In genomic region chr17:81967533-81968395, GRCh38 we compare ENCODE assay signal across 8 cellular contexts. TPM values are rescaled to one million over a fixed set of nuclear protein-coding genes. Genes with fewer than 3 reads are reported as not detected.
DNase-seq lines count a peak whose midpoint lies in the region; ATAC-seq lines count a peak whose summit lies in the region.
"Had no signal": no experiment of that assay in that cellular context is flagged by ENCODE, and none has a peak within 500 bp of the region (broad histone marks: within the 10 kb centered on the region; RNA-seq: fewer than 3 reads in every experiment).

No MANE protein-coding gene starts in this region.

- H3K4me3 Mint-ChIP-seq in central memory CD8-positive, alpha-beta T cell = peak overlapping the region; percentile 55

- H3K9me3 Mint-ChIP-seq in central memory CD8-positive, alpha-beta T cell = no peaks in the 10 kb centered on the region

- peaks cover 15% of the 10 kb centered on the region for H3K4me1 Mint-ChIP-seq in central memory CD8-positive, alpha-beta T cell

- peak; percentile 51 for ATAC-seq in GM19467 (IDR thresholded peaks at IDR 0.05; ENCODE audit: unreplicated experiment)
- ATAC-seq in central memory CD8-positive, alpha-beta T cell (replicated peaks; ENCODE audit: extremely low read depth, poor library complexity, severe bottlenecking) = peak; percentile 95

- DNase-seq in NCI-H1694 (lab: John Stamatoyannopoulos, UW) = peak; percentile 40
- peak; percentile 78 for DNase-seq in activated CD4-positive, alpha-beta T cell treated with anti-CD3 and anti-CD28 coated beads for 1 hour
- DNase-seq in central memory CD8-positive, alpha-beta T cell (ENCODE audit: low spot score in 2 of 2) = peak; percentile 61 to 66
- DNase-seq in left kidney (ENCODE audit: low read depth, low spot score) = peak; percentile 93
- DNase-seq in stimulated activated CD4-positive, alpha-beta T cell treated with anti-CD3 and anti-CD28 coated beads, Interleukin-4, amount 100 ng/mL, for 1 hour = peak; percentile 89
- no peak for DNase-seq in mesenteric fat pad (ENCODE audit: low spot score)

- H3K27me3 Mint-ChIP-seq in central memory CD8-positive, alpha-beta T cell = peaks cover 22% of the 10 kb centered on the region

- H3K27ac Mint-ChIP-seq in central memory CD8-positive, alpha-beta T cell (ENCODE audit: low read depth) = no peak overlapping the region

- H3K36me3 Mint-ChIP-seq in central memory CD8-positive, alpha-beta T cell (ENCODE audit: insufficient read depth) = peaks cover 4% of the 10 kb centered on the region

RNA-seq across cellular contexts. Expression of gene NOTUM, which starts 6.8 kb away (rescaled TPM):
- not detected for total RNA-seq in mesenteric fat pad
- total RNA-seq: mononuclear cell had no signal

RNA-seq across cellular contexts. Expression of gene ASPSCR1, which starts 9.7 kb away (rescaled TPM):
- total RNA-seq in mesenteric fat pad = 31.5 TPM

RNA-seq across cellular contexts. Expression of gene MYADML2, which starts 20.7 kb away (rescaled TPM):
- total RNA-seq in mesenteric fat pad = not detected
- total RNA-seq: mononuclear cell had no signal

RNA-seq across cellular contexts. Expression of gene PYCR1, which starts 30.7 kb away (rescaled TPM):
- 9.5 TPM for total RNA-seq in mesenteric fat pad

RNA-seq across cellular contexts. Expression of gene MAFG, which starts 40.2 kb away (rescaled TPM):
- 29.7 TPM for total RNA-seq in mesenteric fat pad
